In the genomic region with DNA sequence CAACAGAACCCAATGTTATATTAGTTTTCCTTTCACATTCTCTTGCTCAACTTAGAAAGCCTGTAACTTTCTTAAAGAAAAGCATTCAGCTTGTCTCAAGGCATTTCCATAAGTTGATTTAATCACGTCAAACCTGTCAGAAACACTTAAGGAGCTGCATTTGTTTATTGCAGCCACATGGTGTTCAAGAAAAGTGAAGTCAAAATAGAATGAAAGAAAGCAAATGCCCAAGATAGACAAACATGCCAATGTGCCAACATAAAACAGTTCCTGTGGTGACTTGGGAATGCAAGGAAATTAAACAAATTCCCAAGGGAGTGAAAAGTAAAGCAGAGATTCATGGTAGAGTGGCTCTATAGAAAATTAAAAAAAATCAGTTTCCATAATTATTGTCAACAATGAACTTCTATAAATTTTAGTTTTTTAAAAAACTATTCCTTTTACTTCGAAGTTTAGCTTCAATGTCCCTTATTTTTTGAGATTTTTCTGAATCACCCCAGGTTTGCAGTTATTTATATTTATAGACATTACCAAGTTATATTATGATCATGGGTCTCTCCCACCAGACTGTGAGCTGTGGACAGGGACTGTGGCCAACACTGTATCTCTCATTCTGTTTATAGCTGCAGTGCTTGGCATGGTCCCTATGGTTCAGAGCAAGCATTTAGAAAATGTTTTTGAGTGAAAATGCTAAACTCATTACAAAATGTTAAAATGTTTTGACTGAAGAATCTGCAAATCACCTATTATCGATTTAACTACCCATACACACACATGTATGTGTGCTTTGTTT, we compare ENCODE assay signal across 22 cellular contexts.
"Had no signal": no experiment of that assay in that cellular context is flagged by ENCODE, and none has a peak within 500 bp of the region (broad histone marks: within the 10 kb centered on the region; RNA-seq: fewer than 3 reads in every experiment).

No MANE protein-coding gene starts in this region.

- ATAC-seq: activated T-cell treated with anti-CD3 and anti-CD28 coated beads, Interleukin-2, amount 50 U/mL, for 4 hours; T-cell had no signal

- H3K9me3 ChIP-seq: Peyer's patch, SJSA1 had no signal

- DNase-seq: activated B cell treated with CpG ODN at 0.5 μM for 24 hours; activated CD4-positive, alpha-beta memory T cell treated with anti-CD3 and anti-CD28 coated beads for 36 hours; activated CD4-positive, alpha-beta T cell treated with anti-CD3 and anti-CD28 coated beads for 1 hour; activated CD4-positive, alpha-beta T cell treated with anti-CD3 and anti-CD28 coated beads, Interleukin-2, amount 10 ng/mL, durations not matched to agents 7 days and 5 days; activated CD8-positive, alpha-beta memory T cell treated with anti-CD3 and anti-CD28 coated beads for 24 hours; activated effector memory CD4-positive, alpha-beta T cell treated with anti-CD3 and anti-CD28 coated beads, Interleukin-2, amount 50 U/mL, for 16 hours; activated naive CD4-positive, alpha-beta T cell treated with Interleukin-2 at 50 U/mL for 16 hours; activated T-cell treated with anti-CD3 and anti-CD28 coated beads, Interleukin-2, amount 50 U/mL, for 4 hours; Karpas-422; MM.1S; NCI-H1105 treated with DMSO at 0.1 percent for 48 hours; NCI-H1436 treated with DMSO at 0.1 percent for 48 hours; NCI-H187; NCI-H2081; NCI-H524; Peyer's patch; SHP77; T-cell; T-helper 2 cell; T1000 had no signal

- H3K27ac ChIP-seq: Peyer's patch, RWPE1, SJSA1 had no signal

- H3K27me3 ChIP-seq: Peyer's patch, SJSA1 had no signal

- H3K4me3 ChIP-seq: Peyer's patch, SJSA1 had no signal

- H3K4me1 ChIP-seq: Peyer's patch, SJSA1 had no signal

- H3K36me3 ChIP-seq: Peyer's patch, SJSA1 had no signal
